ENCODE assay signal across 20 cellular contexts in genomic region chr3:18883553-18883952, GRCh38.
"Had no signal": no experiment of that assay in that cellular context is flagged by ENCODE, and none has a peak within 500 bp of the region (broad histone marks: within the 10 kb centered on the region; RNA-seq: fewer than 3 reads in every experiment).

No MANE protein-coding gene starts in this region.

- H3K27ac ChIP-seq: esophagus squamous epithelium, gastroesophageal sphincter, right atrium auricular region, sigmoid colon, skin epidermis, testis, tibial nerve, upper lobe of right lung, vagina had no signal

- H3K36me3 ChIP-seq: esophagus squamous epithelium, gastroesophageal sphincter, right atrium auricular region, sigmoid colon, tibial nerve, upper lobe of right lung, vagina had no signal

- DNase-seq: esophagus squamous epithelium; foreskin fibroblast; glutamatergic neuron; islet precursor cell; mammary epithelial cell; mucosa of descending colon; natural killer cell; sigmoid colon; stimulated activated CD4-positive, alpha-beta T cell treated with anti-CD3 and anti-CD28 coated beads, Interleukin-2, amount 100 ng/mL, for 24 hours; stimulated activated CD4-positive, alpha-beta T cell treated with anti-CD3 and anti-CD28 coated beads, Interleukin-4, amount 100 ng/mL, for 4 hours; stimulated activated naive B cell treated with anti-CD40 and anti-IgM and Interleukin-4, amounts not matched to agents 10 μg/mL and 1 μg/mL and 100 μg/mL, for 72 hours; stimulated activated naive CD8-positive, alpha-beta T cell treated with anti-CD3 and anti-CD28 coated beads, Interleukin-15, amount 100 ng/mL, for 72 hours; testis; upper lobe of right lung had no signal

- H3K27me3 ChIP-seq: esophagus squamous epithelium, right atrium auricular region, sigmoid colon, testis, tibial nerve, upper lobe of right lung, vagina had no signal

- H3K9me3 ChIP-seq: esophagus squamous epithelium, gastroesophageal sphincter, mucosa of descending colon, right atrium auricular region, sigmoid colon, testis, tibial nerve, upper lobe of right lung, vagina had no signal

- H3K4me1 ChIP-seq: esophagus squamous epithelium, gastroesophageal sphincter, right atrium auricular region, sigmoid colon, testis, tibial nerve, upper lobe of right lung, vagina had no signal

- ATAC-seq: gastroesophageal sphincter; left lobe of liver; mucosa of descending colon; stimulated activated naive B cell treated with anti-CD40 and anti-IgM and Interleukin-4, amounts not matched to agents 10 μg/mL and 1 μg/mL and 100 μg/mL, for 72 hours; stimulated activated naive CD8-positive, alpha-beta T cell treated with anti-CD3 and anti-CD28 coated beads, Interleukin-15, amount 100 ng/mL, for 72 hours; upper lobe of right lung had no signal

- H3K4me3 ChIP-seq: esophagus squamous epithelium, gastroesophageal sphincter, mucosa of descending colon, right atrium auricular region, sigmoid colon, skin epidermis, testis, tibial nerve, upper lobe of right lung, vagina had no signal
